Comparison of ENCODE assay signal across 24 cellular contexts in the genomic region with DNA sequence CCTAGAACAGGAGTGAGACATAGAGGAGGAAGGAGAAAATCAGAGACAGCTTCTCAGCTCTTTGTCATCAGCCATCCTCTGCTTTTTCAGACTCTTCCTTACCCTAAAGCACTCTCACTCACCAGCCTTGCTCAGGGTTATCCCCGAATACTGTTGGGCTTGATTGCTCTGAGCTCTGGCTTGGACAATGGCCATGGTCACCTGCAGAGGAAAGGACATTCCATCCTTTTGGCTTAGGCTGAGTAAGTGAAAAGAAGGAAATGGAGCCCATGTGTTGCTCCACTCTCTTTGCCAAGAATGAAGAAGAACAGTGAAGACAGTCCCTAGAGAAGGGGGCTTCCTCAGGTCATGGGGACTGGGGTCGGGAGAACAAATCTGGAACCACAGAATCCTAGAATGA.
"Had no signal": no experiment of that assay in that cellular context is flagged by ENCODE, and none has a peak within 500 bp of the region (broad histone marks: within the 10 kb centered on the region; RNA-seq: fewer than 3 reads in every experiment).

No MANE protein-coding gene starts in this region.

- H3K36me3 ChIP-seq: left ventricle myocardium inferior, neutrophil, ovary, prostate gland, thyroid gland, uterus had no signal

- H3K27me3 ChIP-seq: foreskin keratinocyte, ovary, thyroid gland, uterus had no signal

- H3K36me3 Mint-ChIP-seq: natural killer cell had no signal

- H3K27me3 Mint-ChIP-seq: stimulated activated naive CD8-positive, alpha-beta T cell treated with anti-CD3 and anti-CD28 coated beads, Interleukin-15, Interleukin-2, amounts not matched to agents 100 ng/mL and 50 ng/mL, for 24 hours had no signal

- H3K4me3 ChIP-seq: left ventricle myocardium inferior, ovary, prostate gland, thyroid gland, uterus had no signal

- H3K27ac Mint-ChIP-seq: activated CD8-positive, alpha-beta T cell treated with anti-CD3 and anti-CD28 coated beads, Interleukin-2, amount 10 ng/mL, durations not matched to agents 7 days and 5 days; activated naive CD8-positive, alpha-beta T cell treated with anti-CD3 and anti-CD28 coated beads for 36 hours; mesothelial cell of epicardium; natural killer cell had no signal

- H3K9me3 Mint-ChIP-seq: activated naive CD8-positive, alpha-beta T cell treated with anti-CD3 and anti-CD28 coated beads for 36 hours; mesothelial cell of epicardium; natural killer cell; stimulated activated naive CD8-positive, alpha-beta T cell treated with anti-CD3 and anti-CD28 coated beads, Interleukin-15, Interleukin-2, amounts not matched to agents 100 ng/mL and 50 ng/mL, for 24 hours; T-helper 2 cell treated with Interferon-gamma antibody and Interleukin-4, amounts not matched to agents 5 μg/mL and 100 μg/mL, for 36 hours had no signal

- H3K4me3 Mint-ChIP-seq: activated CD8-positive, alpha-beta T cell treated with anti-CD3 and anti-CD28 coated beads, Interleukin-2, amount 10 ng/mL, durations not matched to agents 7 days and 5 days; activated naive CD8-positive, alpha-beta T cell treated with anti-CD3 and anti-CD28 coated beads for 36 hours; natural killer cell; stimulated activated naive CD8-positive, alpha-beta T cell treated with anti-CD3 and anti-CD28 coated beads, Interleukin-15, Interleukin-2, amounts not matched to agents 100 ng/mL and 50 ng/mL, for 24 hours; T-helper 2 cell treated with Interferon-gamma antibody and Interleukin-4, amounts not matched to agents 5 μg/mL and 100 μg/mL, for 36 hours had no signal

- DNase-seq: activated CD4-positive, alpha-beta T cell treated with anti-CD3 and anti-CD28 coated beads for 1 hour; activated CD4-positive, alpha-beta T cell treated with anti-CD3 and anti-CD28 coated beads, Interleukin-2, amount 50 U/mL, for 1 hour; activated CD8-positive, alpha-beta T cell treated with anti-CD3 and anti-CD28 coated beads, Interleukin-2, amount 10 ng/mL, durations not matched to agents 7 days and 5 days; activated naive CD4-positive, alpha-beta T cell treated with Interleukin-2 at 50 U/mL for 16 hours; activated naive CD8-positive, alpha-beta T cell treated with anti-CD3 and anti-CD28 coated beads for 36 hours; cerebellar nuclear complex; effector CD8-positive, alpha-beta T cell; foreskin keratinocyte; glutamatergic neuron; hippocampal formation; left ventricle myocardium inferior; natural killer cell; ovary; right cardiac atrium; stimulated activated CD4-positive, alpha-beta T cell treated with anti-CD3 and anti-CD28 coated beads, Interleukin-12 subunit alpha, Interleukin-12 subunit beta, amount 100 ng/mL, for 4 hours; stimulated activated CD4-positive, alpha-beta T cell treated with anti-CD3 and anti-CD28 coated beads, Interleukin-4, amount 100 ng/mL, for 4 hours; substantia nigra; thyroid gland; uterus had no signal

- H3K9me3 ChIP-seq: left ventricle myocardium inferior, neutrophil, ovary, prostate gland, thyroid gland, uterus had no signal

- ATAC-seq: activated CD8-positive, alpha-beta T cell treated with anti-CD3 and anti-CD28 coated beads, Interleukin-2, amount 10 ng/mL, durations not matched to agents 7 days and 5 days; foreskin keratinocyte; natural killer cell; right cardiac atrium had no signal

- H3K27ac ChIP-seq: foreskin keratinocyte, left ventricle myocardium inferior, neutrophil, prostate gland, thyroid gland had no signal
